8 cellular contexts compared by ENCODE assay signal in genomic region chr7:815284-816216, GRCh38. TPM values are rescaled to one million over a fixed set of nuclear protein-coding genes. Genes with fewer than 3 reads are reported as not detected.
DNase-seq lines count a peak whose midpoint lies in the region; ATAC-seq and TF ChIP-seq lines count a peak whose summit lies in the region.

No MANE protein-coding gene starts in this region.

- peak overlapping the region; percentile 70 for H3K4me3 ChIP-seq in adipocyte (ENCODE audit: low read length)

- peaks cover 44 to 50% of the 10 kb centered on the region in 2 donors for H3K4me1 Mint-ChIP-seq in immature natural killer cell

- H3K9ac ChIP-seq in adipocyte (ENCODE audit: low read length), result no peak overlapping the region

- H3K4me3 Mint-ChIP-seq in immature natural killer cell, result peak overlapping the region; percentile 76 to 87 (median 79)

- H3K27me3 ChIP-seq in adipocyte (replicated peaks; ENCODE audit: control insufficient read depth, insufficient read depth, low read length), result no peaks in the 10 kb centered on the region

- H3K36me3 ChIP-seq in adipocyte (ENCODE audit: control insufficient read depth, insufficient read depth, low read length, severe bottlenecking), result no peaks in the 10 kb centered on the region

- H3K27me3 Mint-ChIP-seq in immature natural killer cell (ENCODE audit: low read depth in 3 of 3), result peaks cover 21 to 37% (median 29%) of the 10 kb centered on the region in 3 donors

- in situ Hi-C loops in GM13977 (cut with MboI; ENCODE audit: low pct_unique_long_range_greater_than_20kb, low sequenced_read_pairs, unreplicated experiment), result no loop called here

- H3K4me1 ChIP-seq in adipocyte (ENCODE audit: control insufficient read depth, insufficient read depth, low read length), result peaks cover 32% of the 10 kb centered on the region

- H3K36me3 Mint-ChIP-seq in immature natural killer cell, result peaks cover 0 to 10% (median 6%) of the 10 kb centered on the region in 3 donors

- no peak for ATAC-seq in stimulated activated naive CD8-positive, alpha-beta T cell treated with anti-CD3 and anti-CD28 coated beads, Interleukin-15, Interleukin-2, amounts not matched to agents 100 U/mL and 50 U/mL, for 24 hours
- no peak for ATAC-seq in HG02759 (IDR thresholded peaks at IDR 0.05; ENCODE audit: unreplicated experiment)

- peaks cover 0 to 5% (median 0%) of the 10 kb centered on the region in 6 donors for H3K9me3 Mint-ChIP-seq in immature natural killer cell

- DNase-seq in GM13977 (ENCODE audit: low spot score), result peak; percentile 45
- DNase-seq in NCI-H2227 (lab: John Stamatoyannopoulos, UW; ENCODE audit: unreplicated experiment), result peak; percentile 83
- DNase-seq in adipocyte (ENCODE audit: low read depth), result peak; percentile 34
- no peak for DNase-seq in immature natural killer cell
- DNase-seq in stimulated activated naive CD8-positive, alpha-beta T cell treated with anti-CD3 and anti-CD28 coated beads, Interleukin-15, Interleukin-2, amounts not matched to agents 100 U/mL and 50 U/mL, for 24 hours, result peak; percentile 30
- no peak for DNase-seq in NOMO-1 treated with dmso at 0.1 percent for 144 hours (lab: John Stamatoyannopoulos, UW; ENCODE audit: unreplicated experiment)
- no peak for DNase-seq in SKM-1 (lab: John Stamatoyannopoulos, UW; ENCODE audit: unreplicated experiment)

- H3K27ac Mint-ChIP-seq in immature natural killer cell, result peak overlapping the region in 4 of 6 donors; percentile 37 to 79 (median 60)

- TF ChIP-seq CTCF in GM13977 (IDR thresholded peaks at IDR 0.05; ENCODE audit: extremely low read depth, insufficient read depth, missing control alignments), result no peak

- H3K9me3 ChIP-seq in adipocyte (ENCODE audit: control insufficient read depth, low read length), result no peaks in the 10 kb centered on the region

RNA-seq across cellular contexts. Expression of gene SUN1, which starts 16.7 kb away (rescaled TPM):
- polyA plus RNA-seq in immature natural killer cell, result 10 to 100 TPM; 19.3 to 31.5 (median 19.8) TPM

Comparison
In these comparisons a context has a peak if more than half of its experiments do, and no peak if none do; other contexts are left out.
1. DNase-seq: peak in GM13977 (single experiment), NCI-H2227 (single experiment), adipocyte (single experiment) and stimulated activated naive CD8-positive, alpha-beta T cell treated with anti-CD3 and anti-CD28 coated beads, Interleukin-15, Interleukin-2, amounts not matched to agents 100 U/mL and 50 U/mL, for 24 hours (single experiment); none in immature natural killer cell (0 of 3), NOMO-1 treated with dmso at 0.1 percent for 144 hours (single experiment) and SKM-1 (single experiment).